ENCODE assay signal across 9 cellular contexts in the genomic region with DNA sequence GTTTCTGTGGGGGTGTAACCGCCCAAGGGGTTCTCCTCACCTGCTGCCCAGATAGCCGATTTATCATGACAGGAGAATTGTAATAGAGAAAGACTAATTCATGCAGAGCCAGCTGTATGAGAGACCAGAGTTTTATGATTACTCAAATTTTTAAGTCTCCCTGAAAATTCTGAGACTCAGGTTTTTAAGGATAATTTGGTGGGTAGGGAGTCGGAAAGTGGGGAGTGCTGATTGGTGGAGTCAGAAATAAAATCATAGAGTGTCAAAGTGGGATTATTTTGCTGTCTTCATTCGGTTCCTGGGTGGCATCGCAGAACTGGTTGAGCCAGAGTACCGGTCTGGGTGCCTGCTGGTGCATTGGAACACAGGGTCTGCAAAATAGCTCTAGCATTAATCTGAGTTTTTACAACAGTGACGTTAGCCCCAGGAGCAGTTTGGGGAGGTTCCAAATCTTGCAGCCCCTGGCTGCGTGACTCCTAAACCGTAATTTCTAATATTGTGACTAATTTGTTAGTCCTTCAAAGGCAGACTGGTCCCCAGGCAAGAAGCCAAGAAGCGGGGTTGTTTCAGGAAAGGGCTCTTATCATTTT.
DNase-seq lines count a peak whose midpoint lies in the region; TF ChIP-seq lines count a peak whose summit lies in the region.
"Had no signal": no experiment of that assay in that cellular context is flagged by ENCODE, and none has a peak within 500 bp of the region (broad histone marks: within the 10 kb centered on the region; RNA-seq: fewer than 3 reads in every experiment).

No MANE protein-coding gene starts in this region.

- CTCF ChIA-PET in RWPE1 (lab: Yijun Ruan, JAX): interaction anchor here (0.7 kb wide), 1 partner anchor 34 kb away, joined by 5 read pairs; no protein-coding TSS in a partner anchor

- H3K9me3 ChIP-seq in stomach smooth muscle (ENCODE audit: control insufficient read depth in 2 of 2, low read length in 2 of 2): peaks cover 0 to 3% of the 10 kb centered on the region in 2 donors

- POLR2A ChIA-PET in RWPE1 (lab: Yijun Ruan, JAX; ENCODE audit: low non-redundant PET): no interaction called here

- peak overlapping the region in 1 of 2 donors; percentile 8 for H3K4me3 ChIP-seq in stomach smooth muscle (ENCODE audit: low read length in 2 of 2)

- peak; percentile 58 for DNase-seq in activated effector memory CD4-positive, alpha-beta T cell treated with anti-CD3 and anti-CD28 coated beads, Interleukin-2, amount 50 U/mL, for 16 hours
- DNase-seq in activated effector memory CD4-positive, alpha-beta T cell treated with Interleukin-2 at 50 U/mL for 16 hours: no peak
- peak; percentile 93 for DNase-seq in RWPE1 (ENCODE audit: low spot score)
- peak; percentile 46 for DNase-seq in fibroblast of the conjunctiva (ENCODE audit: low read depth)
- no peak for DNase-seq in activated CD4-positive, alpha-beta T cell treated with anti-CD3 and anti-CD28 coated beads for 1 hour
- DNase-seq in NCI-H345 treated with DMSO at 0.1 percent for 48 hours (lab: John Stamatoyannopoulos, UW; ENCODE audit: unreplicated experiment): no peak
- DNase-seq in NCI-H524 treated with DMSO at 0.1 percent for 48 hours (lab: John Stamatoyannopoulos, UW): no peak
- DNase-seq: activated CD4-positive, CD25-positive, alpha-beta regulatory T cell had no signal

- peaks cover 31% of the 10 kb centered on the region for H3K4me1 ChIP-seq in stomach smooth muscle (ENCODE audit: control insufficient read depth, insufficient read depth, low read length)

- peaks cover 0 to 42% of the 10 kb centered on the region in 2 donors for H3K27me3 ChIP-seq in stomach smooth muscle (ENCODE audit: control insufficient read depth in 1 of 2, insufficient read depth in 2 of 2, low read length in 2 of 2)

- TF ChIP-seq CTCF in RWPE1 (conservative IDR thresholded peaks at IDR 0.05; ENCODE audit: low read depth): no peak

- H3K27ac ChIP-seq in RWPE1 (peak overlapping the region; percentile 95), stomach smooth muscle (ENCODE audit: low read length) (peak overlapping the region; percentile 46)

- peaks cover 0 to 2% of the 10 kb centered on the region in 2 donors for H3K36me3 ChIP-seq in stomach smooth muscle (ENCODE audit: control insufficient read depth in 2 of 2, insufficient read depth in 2 of 2, low read length in 2 of 2)

- H3K9ac ChIP-seq in stomach smooth muscle (ENCODE audit: low read length in 2 of 2): peak overlapping the region in 1 of 2 donors; percentile 2

Comparison
In these comparisons a context has a peak if more than half of its experiments do, and no peak if none do; other contexts are left out.
1. DNase-seq: peak in activated effector memory CD4-positive, alpha-beta T cell treated with anti-CD3 and anti-CD28 coated beads, Interleukin-2, amount 50 U/mL, for 16 hours (single experiment), RWPE1 (single experiment) and fibroblast of the conjunctiva (single experiment); none in activated effector memory CD4-positive, alpha-beta T cell treated with Interleukin-2 at 50 U/mL for 16 hours (single experiment), activated CD4-positive, alpha-beta T cell treated with anti-CD3 and anti-CD28 coated beads for 1 hour (single experiment), NCI-H345 treated with DMSO at 0.1 percent for 48 hours (single experiment) and NCI-H524 treated with DMSO at 0.1 percent for 48 hours (single experiment).